34 cellular contexts compared by ENCODE assay signal in genomic region chr2:149456285-149456684, GRCh38.
DNase-seq lines count a peak whose midpoint lies in the region; ATAC-seq, FAIRE-seq and TF ChIP-seq lines count a peak whose summit lies in the region.
"Had no signal": no experiment of that assay in that cellular context is flagged by ENCODE, and none has a peak within 500 bp of the region (broad histone marks: within the 10 kb centered on the region; RNA-seq: fewer than 3 reads in every experiment).

No MANE protein-coding gene starts in this region.

- no peaks in the 10 kb centered on the region for H4K20me1 ChIP-seq in MM.1S (ENCODE audit: insufficient read depth, low read length)
- no peaks in the 10 kb centered on the region for H4K20me1 ChIP-seq in GM12878 (ENCODE audit: control insufficient read depth, insufficient read depth)
- H4K20me1 ChIP-seq: BLaER1 treated with 17β-estradiol and CSF1 and Interleukin-3, amounts not matched to agents 10 nM and 100 nM had no signal

- TF ChIP-seq POLR2A in GM12878 (IDR thresholded peaks at IDR 0.05; ENCODE audit: low read depth, low read length) (no peak), H54 (IDR thresholded peaks at IDR 0.05; ENCODE audit: low read depth, low read length) (no peak)

- no peak overlapping the region for H3K4ac ChIP-seq in mesendoderm (ENCODE audit: low read depth, low read length)

- 68% methylated on average over 2 of the region's 2 CpGs for WGBS in GM12878 (ENCODE audit: insufficient coverage, insufficient replicate concordance, low lambda C conversion rate, missing lambda C conversion rate)
- no CpG with 5 or more reads among the region's 2 CpGs for WGBS in mesendoderm (ENCODE audit: extremely low coverage, insufficient coverage, low lambda C conversion rate)

- intact Hi-C loops in GM12878 (cut with micrococcal nuclease; ENCODE audit: unreplicated experiment), result no loop called here

- no peak overlapping the region for H3K4me3 ChIP-seq in MM.1S (ENCODE audit: low read length)
- H3K4me3 ChIP-seq in GM12878, result no peak overlapping the region
- H3K4me3 ChIP-seq in mesendoderm (ENCODE audit: low read length), result no peak overlapping the region
- H3K4me3 ChIP-seq: ascending aorta; BLaER1 treated with 17β-estradiol and CSF1 and Interleukin-3, amounts not matched to agents 10 nM and 100 nM; cardiac muscle cell; HAP-1; SJSA1; suprapubic skin had no signal

- H3K27ac ChIP-seq in MM.1S (ENCODE audit: low read length) (no peak overlapping the region), GM12878 (ENCODE audit: control insufficient read depth, insufficient read depth) (no peak overlapping the region), mesendoderm (ENCODE audit: low read depth, low read length) (no peak overlapping the region)
- H3K27ac ChIP-seq: 22Rv1; ascending aorta; BLaER1 treated with 17β-estradiol and CSF1 and Interleukin-3, amounts not matched to agents 10 nM and 100 nM; cardiac muscle cell; epithelial cell of prostate; neutrophil; RWPE1; SJSA1; suprapubic skin had no signal

- POLR2A ChIA-PET in GM12878 (lab: Charles Lee), result no interaction called here

- in situ Hi-C loops in GM12878 (cut with MboI), result no loop called here

- H3K9me3 ChIP-seq in MM.1S (replicated peaks; ENCODE audit: insufficient read depth, low read length), result no peaks in the 10 kb centered on the region
- no peaks in the 10 kb centered on the region; the same call in 2 of the 3 replicates for H3K9me3 ChIP-seq in GM12878 (replicated peaks; ENCODE audit: control insufficient read depth, insufficient read depth, low read length)
- H3K9me3 ChIP-seq: ascending aorta, HAP-1, neutrophil, SJSA1 had no signal

- no peak overlapping the region for H3K18ac ChIP-seq in mesendoderm (ENCODE audit: low read length)

- FAIRE-seq in GM12878 (lab: Jason Lieb, UNC), result no peak
- FAIRE-seq in H54 (lab: Jason Lieb, UNC), result no peak
- FAIRE-seq: colon, keratinocyte had no signal

- TF ChIP-seq EP300 in GM12878 (IDR thresholded peaks at IDR 0.05; ENCODE audit: borderline replicate concordance in 1 of 2, control insufficient read depth in 1 of 2, low read depth in 2 of 2, low read length in 2 of 2), result no peak

- SMC1A ChIA-PET in GM12878 (lab: Charles Lee; ENCODE audit: uncharacterized antibody, unreplicated experiment), result no interaction called here

- ATAC-seq in GM12878 (no peak), HG03045 (IDR thresholded peaks at IDR 0.05; ENCODE audit: unreplicated experiment) (no peak)
- ATAC-seq: right cardiac atrium had no signal

- no peak overlapping the region for H2BK5ac ChIP-seq in mesendoderm (ENCODE audit: low read length)

- RAD21 ChIA-PET in GM12878 (lab: Charles Lee; ENCODE audit: unreplicated experiment), result no interaction called here

- no peaks in the 10 kb centered on the region for H3K9me2 ChIP-seq in MM.1S (replicated peaks; ENCODE audit: insufficient read depth, low read length)

- H3K4me1 ChIP-seq in MM.1S (ENCODE audit: low read length) (no peaks in the 10 kb centered on the region), GM12878 (ENCODE audit: control insufficient read depth, insufficient read depth, low read length) (no peaks in the 10 kb centered on the region), mesendoderm (ENCODE audit: control insufficient read depth, low read depth, low read length) (peaks cover 5% of the 10 kb centered on the region)
- H3K4me1 ChIP-seq: ascending aorta, SJSA1, suprapubic skin had no signal

- peak; percentile 32 for TF ChIP-seq CTCF in MM.1S (IDR thresholded peaks at IDR 0.05; ENCODE audit: low read length)
- TF ChIP-seq CTCF in GM12878 (IDR thresholded peaks at IDR 0.05 in 2 of 3, conservative IDR thresholded peaks at IDR 0.05 in 1 of 3; ENCODE audit: control insufficient read depth in 2 of 3, extremely low read depth in 1 of 3, insufficient read depth in 1 of 3, low read depth in 3 of 3, low read length in 3 of 3), result peak in 1 of 3 experiments; percentile 19; a peak in 1 of 6 replicates
- no peak for TF ChIP-seq CTCF in GM20000 (IDR thresholded peaks at IDR 0.05; ENCODE audit: extremely low read depth, missing control alignments)

- no peak overlapping the region for H4K8ac ChIP-seq in mesendoderm (ENCODE audit: low read depth, low read length)

- H3F3A ChIP-seq in MM.1S (ENCODE audit: insufficient read depth, low read length), result no peaks in the 10 kb centered on the region

- no peak overlapping the region for H4K5ac ChIP-seq in mesendoderm (ENCODE audit: low read length)

- H3K79me2 ChIP-seq in MM.1S (ENCODE audit: low read length), result no peaks in the 10 kb centered on the region
- no peaks in the 10 kb centered on the region for H3K79me2 ChIP-seq in GM12878 (ENCODE audit: control insufficient read depth, insufficient read depth, low read length)
- H3K79me2 ChIP-seq in mesendoderm (ENCODE audit: control insufficient read depth, insufficient read depth, low read length), result no peaks in the 10 kb centered on the region

- H3K79me1 ChIP-seq in mesendoderm (ENCODE audit: low read length), result no peaks in the 10 kb centered on the region

- no peaks in the 10 kb centered on the region for H3K36me3 ChIP-seq in MM.1S (replicated peaks; ENCODE audit: insufficient read depth, low read length)
- no peaks in the 10 kb centered on the region for H3K36me3 ChIP-seq in GM12878 (ENCODE audit: control insufficient read depth in 2 of 2, insufficient read depth in 2 of 2, low read length in 1 of 2)
- H3K36me3 ChIP-seq in mesendoderm (ENCODE audit: control insufficient read depth, insufficient read depth, low read length), result no peaks in the 10 kb centered on the region
- H3K36me3 ChIP-seq: ascending aorta; BLaER1 treated with 17β-estradiol and CSF1 and Interleukin-3, amounts not matched to agents 10 nM and 100 nM; cardiac muscle cell; neutrophil; SJSA1; suprapubic skin had no signal

- CTCF ChIA-PET in GM12878 (lab: Yijun Ruan, JAX), result no interaction called here

- no peak overlapping the region for H2AK5ac ChIP-seq in mesendoderm (ENCODE audit: low read length)

- no peak overlapping the region for H2BK15ac ChIP-seq in mesendoderm (replicated peaks; ENCODE audit: low read depth)

- H2AFZ ChIP-seq in MM.1S (ENCODE audit: low read length) (peak overlapping the region; percentile 3; the same call in 1 of the 2 replicates), GM12878 (ENCODE audit: control insufficient read depth, low read depth, low read length) (peak overlapping the region; percentile 19; the same call in 1 of the 2 replicates)

- no peak for TF ChIP-seq RAD21 in GM12878 (IDR thresholded peaks at IDR 0.05; ENCODE audit: insufficient read depth, low read depth, low read length)

- no TSS peak for BruUV-seq in GM12878 (replicated peaks; lab: Mats Ljungman, UMichigan)

- H3K4me2 ChIP-seq in MM.1S (ENCODE audit: low read depth, low read length) (peak overlapping the region; percentile 30; the same call in 1 of the 2 replicates), GM12878 (ENCODE audit: control insufficient read depth, insufficient read depth) (peak overlapping the region; percentile 19; the same call in 1 of the 2 replicates), mesendoderm (ENCODE audit: low read length) (no peak overlapping the region)

- no peak overlapping the region for H3K9ac ChIP-seq in MM.1S (ENCODE audit: low read length)
- no peak overlapping the region for H3K9ac ChIP-seq in GM12878 (ENCODE audit: control insufficient read depth, insufficient read depth, low read length)
- H3K9ac ChIP-seq in mesendoderm (ENCODE audit: low read length), result no peak overlapping the region
- H3K9ac ChIP-seq: BLaER1 treated with 17β-estradiol and CSF1 and Interleukin-3, amounts not matched to agents 10 nM and 100 nM had no signal

- no peak overlapping the region for H3K23ac ChIP-seq in mesendoderm (ENCODE audit: low read length)

- no peaks in the 10 kb centered on the region for H3K27me3 ChIP-seq in MM.1S (replicated peaks; ENCODE audit: insufficient read depth, low read length)
- H3K27me3 ChIP-seq in GM12878 (replicated peaks in 1 of 2; ENCODE audit: control insufficient read depth in 2 of 2, insufficient read depth in 2 of 2, low read length in 1 of 2), result no peaks in the 10 kb centered on the region
- H3K27me3 ChIP-seq in mesendoderm (ENCODE audit: insufficient read depth, low read length, poor library complexity), result no peaks in the 10 kb centered on the region
- H3K27me3 ChIP-seq: ascending aorta; BLaER1 treated with 17β-estradiol and CSF1 and Interleukin-3, amounts not matched to agents 10 nM and 100 nM; cardiac muscle cell; neutrophil; SJSA1; suprapubic skin had no signal

- no peak overlapping the region for H2BK120ac ChIP-seq in mesendoderm (ENCODE audit: low read depth, low read length)

- H3K56ac ChIP-seq in mesendoderm (ENCODE audit: low read length), result no peak overlapping the region

- DNase-seq in NCI-H2029 (lab: John Stamatoyannopoulos, UW) (peak; percentile 13), NCI-H2029 treated with DMSO at 0.1 percent for 48 hours (lab: John Stamatoyannopoulos, UW) (no peak), MM.1S (no peak), GM12878 (ENCODE audit: low read depth, low spot score) (no peak), mesendoderm (peak; percentile 84), H54 (ENCODE audit: insufficient read length, low spot score) (no peak), GM20000 (ENCODE audit: low spot score) (no peak)
- DNase-seq: activated CD4-positive, alpha-beta T cell treated with anti-CD3 and anti-CD28 coated beads, Interleukin-2, amount 10 ng/mL, durations not matched to agents 7 days and 5 days; activated gamma-delta T cell treated with Interleukin-2 at 50 U/mL for 16 hours; activated T-cell treated with anti-CD3 and anti-CD28 coated beads, Interleukin-2, amount 50 U/mL, for 24 hours; COR-L47; effector CD8-positive, alpha-beta T cell; hippocampal formation; midbrain; naive B cell; NCI-H1694 treated with DMSO at 0.1 percent for 48 hours; NCI-H526; right cardiac atrium; stimulated activated CD4-positive, alpha-beta T cell treated with anti-CD3 and anti-CD28 coated beads, Interleukin-1b, Interleukin-23, amount 100 ng/mL, for 48 hours; stimulated activated naive CD4-positive, alpha-beta T cell treated with Interleukin-2 at 50 U/mL for 16 hours; T1000 had no signal

TF ChIP-seq in GM12878, 131 proteins besides CTCF, POLR2A, EP300 and RAD21:
- no peak for TF ChIP-seq USF2 (IDR thresholded peaks at IDR 0.05; ENCODE audit: borderline replicate concordance, low read depth, low read length)
TF ChIP-seq in GM12878: peak in this region for 0.

Comparison
In these comparisons a context has a peak if more than half of its experiments do, and no peak if none do; other contexts are left out.
1. DNase-seq: peak in NCI-H2029 (single experiment) and mesendoderm (single experiment); none in NCI-H2029 treated with DMSO at 0.1 percent for 48 hours (single experiment), MM.1S (single experiment), GM12878 (single experiment), H54 (single experiment) and GM20000 (single experiment).